Comparison of ENCODE assay signal across 14 cellular contexts in the genomic region with DNA sequence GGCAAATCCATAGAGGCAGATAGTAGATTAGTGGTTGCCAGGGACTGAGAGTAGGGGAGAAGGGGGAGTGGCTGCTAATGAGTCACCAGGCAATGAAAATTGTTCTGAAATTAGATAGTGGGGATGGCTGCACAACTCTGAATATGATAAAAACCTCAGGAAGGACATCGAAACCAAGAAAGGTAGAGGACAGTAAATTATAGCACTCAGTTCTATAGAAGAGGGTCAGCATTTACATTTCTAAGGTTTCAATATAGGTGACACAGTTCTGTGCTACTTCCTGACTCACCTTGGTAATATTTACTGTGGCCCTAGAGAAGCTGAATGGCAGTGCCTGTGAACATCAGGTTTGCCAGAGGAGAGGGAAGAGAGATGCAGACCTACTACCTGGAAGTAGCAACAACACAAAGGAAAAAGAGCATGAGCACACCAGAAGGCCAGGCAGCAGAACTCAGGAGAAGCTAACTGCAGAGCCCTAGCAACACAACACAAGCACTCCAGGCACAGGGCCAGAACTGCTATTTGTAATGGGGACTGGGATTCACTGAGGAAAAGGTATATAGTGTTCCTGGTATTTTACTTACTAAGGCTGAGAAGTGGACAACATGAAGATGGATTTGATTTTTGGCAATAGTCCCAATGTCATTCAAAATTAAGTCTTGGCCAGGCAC.
DNase-seq lines count a peak whose midpoint lies in the region; ATAC-seq and TF ChIP-seq lines count a peak whose summit lies in the region.
"Had no signal": no experiment of that assay in that cellular context is flagged by ENCODE, and none has a peak within 500 bp of the region (broad histone marks: within the 10 kb centered on the region; RNA-seq: fewer than 3 reads in every experiment).

No MANE protein-coding gene starts in this region.

- POLR2A ChIA-PET in RWPE1 (lab: Yijun Ruan, JAX; ENCODE audit: low non-redundant PET): no interaction called here

- peak overlapping the region; percentile 43; the same call in 1 of the 2 replicates for H3K27ac ChIP-seq in RWPE1
- H3K27ac ChIP-seq: ascending aorta, SJSA1 had no signal

- no peak overlapping the region for H3K4me3 ChIP-seq in fibroblast of villous mesenchyme (ENCODE audit: low read depth, low read length)
- H3K4me3 ChIP-seq: ascending aorta, SJSA1, tibial nerve had no signal

- CTCF ChIA-PET in RWPE1 (lab: Yijun Ruan, JAX): interaction anchor here (0.6 to 1.2 kb wide), 3 partner anchors 40 to 139 kb away, joined by 3 to 4 read pairs (median 3); no protein-coding TSS in a partner anchor

- ATAC-seq in HG03025 (IDR thresholded peaks at IDR 0.05; ENCODE audit: low FRiP score, unreplicated experiment) (no peak), HG03135 (IDR thresholded peaks at IDR 0.05; ENCODE audit: unreplicated experiment) (no peak)

- DNase-seq in NCI-H2171 treated with DMSO at 0.1 percent for 48 hours (lab: John Stamatoyannopoulos, UW) (peak; percentile 17), NCI-H2171 (lab: John Stamatoyannopoulos, UW) (no peak), RWPE1 (ENCODE audit: low spot score) (peak; percentile 45), fibroblast of villous mesenchyme (ENCODE audit: low read depth) (peak; percentile 43), superior temporal gyrus (ENCODE audit: extremely low spot score) (peak; percentile 58), NCI-H82 (lab: John Stamatoyannopoulos, UW) (no peak)
- DNase-seq: activated CD4-positive, alpha-beta T cell treated with anti-CD3 and anti-CD28 coated beads, Interleukin-2, amount 50 U/mL, for 1 hour; NCI-H1048; stimulated activated CD4-positive, alpha-beta T cell treated with anti-CD3 and anti-CD28 coated beads, Interleukin-4, amount 100 ng/mL, for 4 hours had no signal

- TF ChIP-seq CTCF in RWPE1 (conservative IDR thresholded peaks at IDR 0.05; ENCODE audit: low read depth) (no peak), fibroblast of villous mesenchyme (IDR thresholded peaks at IDR 0.05; ENCODE audit: insufficient read depth, low read depth, low read length) (no peak)

Comparison
In these comparisons a context has a peak if more than half of its experiments do, and no peak if none do; other contexts are left out.
1. DNase-seq: peak in NCI-H2171 treated with DMSO at 0.1 percent for 48 hours (single experiment), RWPE1 (single experiment), fibroblast of villous mesenchyme (single experiment) and superior temporal gyrus (single experiment); none in NCI-H2171 (single experiment) and NCI-H82 (single experiment).